In the genomic region with DNA sequence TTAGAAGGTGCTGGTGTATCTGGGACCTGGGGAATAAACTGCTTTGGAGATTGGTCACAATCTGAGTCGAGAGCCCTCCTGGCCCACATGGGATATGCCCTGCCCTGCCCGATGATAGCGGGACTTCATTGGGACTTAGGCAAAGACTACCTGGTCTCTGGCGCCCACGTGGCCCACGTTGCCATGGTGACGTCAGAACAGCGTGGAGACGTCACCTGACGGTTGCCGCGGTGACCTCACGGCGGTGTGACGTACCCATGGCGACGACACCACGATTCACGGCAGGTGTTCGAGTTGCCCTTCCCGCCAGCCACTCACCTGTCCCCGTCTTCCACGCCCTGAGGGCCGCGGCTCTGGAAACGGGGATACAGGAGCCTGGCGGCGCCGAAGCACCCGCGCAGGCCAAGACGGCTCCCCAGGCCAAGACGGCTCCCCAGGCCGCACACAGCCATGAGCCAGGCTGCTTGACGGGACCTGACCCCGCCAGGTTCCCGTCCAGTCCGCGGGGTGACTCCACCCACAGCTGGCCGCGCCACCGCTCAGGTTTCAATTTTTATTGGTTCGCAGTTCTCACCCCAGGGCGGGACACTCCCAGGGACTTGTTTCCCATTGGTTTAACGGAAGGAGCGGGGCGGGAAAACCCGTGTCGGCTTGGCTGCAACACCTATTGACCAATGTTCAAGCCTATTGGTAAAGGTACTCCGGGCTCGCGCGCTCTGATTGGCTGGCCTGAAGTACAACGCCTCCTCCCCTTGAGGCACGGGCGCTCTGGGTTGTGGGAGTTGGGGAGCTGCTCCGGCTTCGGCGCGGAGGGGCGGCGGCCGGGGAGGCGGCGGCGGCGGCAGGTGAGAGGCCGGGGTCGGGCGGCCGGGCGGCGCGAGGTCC, we compare ENCODE assay signal across 8 cellular contexts.
A peak's percentile ranks its signal among the peaks of the same experiment; 100 is the strongest.
DNase-seq lines count a peak whose midpoint lies in the region; ATAC-seq and TF ChIP-seq lines count a peak whose summit lies in the region.

A gene (minus strand): TSS at position 476 of the 885 bp plus-strand sequence. CDS start 24 bp downstream, at position 452.
A gene (plus strand): TSS at position 766 of the 885 bp plus-strand sequence. CDS start 1,029 bp downstream, outside the sequence.

- H3K27me3 Mint-ChIP-seq in nephron progenitor cell (ENCODE audit: low read depth, poor library complexity), result no peaks in the 10 kb centered on the region
- H3K27me3 Mint-ChIP-seq in stimulated activated naive CD8-positive, alpha-beta T cell treated with anti-CD3 and anti-CD28 coated beads, Interleukin-15, amount 100 ng/mL, for 72 hours, result no peaks in the 10 kb centered on the region

- H3K4me1 ChIP-seq in ES-I3 (ENCODE audit: insufficient read depth, low read length) (no peaks in the 10 kb centered on the region; the same call in 1 of the 2 replicates), HAP-1 (peaks cover 14% of the 10 kb centered on the region), MM.1S (ENCODE audit: low read length) (no peaks in the 10 kb centered on the region)

- peak within 1 kb of the TSS; percentile 71 for H3K4me3 ChIP-seq in HAP-1
- H3K4me3 ChIP-seq in MM.1S (ENCODE audit: low read length), result peak within 1 kb of the TSS; percentile 77

- DNase-seq in HAP-1 (ENCODE audit: low spot score in 2 of 2), result peak; percentile 98 to 99
- DNase-seq in MM.1S, result peak; percentile 97
- DNase-seq in SIG-M5 (lab: John Stamatoyannopoulos, UW), result peak; percentile 98
- DNase-seq in activated gamma-delta T cell (lab: John Stamatoyannopoulos, UW), result peak; percentile 93
- DNase-seq in fibroblast of the conjunctiva (ENCODE audit: low read depth), result peak; percentile 98
- DNase-seq in nephron progenitor cell, result peak; percentile 97
- DNase-seq in stimulated activated naive CD8-positive, alpha-beta T cell treated with anti-CD3 and anti-CD28 coated beads, Interleukin-15, amount 100 ng/mL, for 72 hours, result peak; percentile 97 to 100

- H3K36me3 ChIP-seq in ES-I3 (ENCODE audit: insufficient read depth, low read length) (peaks cover 7% of the 10 kb centered on the region; the same call in 1 of the 2 replicates), HAP-1 (replicated peaks) (peaks cover 44% of the 10 kb centered on the region), MM.1S (replicated peaks; ENCODE audit: insufficient read depth, low read length) (no peaks in the 10 kb centered on the region)

- no peaks in the 10 kb centered on the region for H3K9me3 ChIP-seq in ES-I3 (ENCODE audit: control insufficient read depth, insufficient read depth, low read length)
- no peaks in the 10 kb centered on the region for H3K9me3 ChIP-seq in HAP-1
- H3K9me3 ChIP-seq in MM.1S (replicated peaks; ENCODE audit: insufficient read depth, low read length), result no peaks in the 10 kb centered on the region

- no peak for TF ChIP-seq CTCF in MM.1S (IDR thresholded peaks at IDR 0.05; ENCODE audit: low read length)
- TF ChIP-seq CTCF in nephron progenitor cell (IDR thresholded peaks at IDR 0.05), result no peak

- ATAC-seq in stimulated activated naive CD8-positive, alpha-beta T cell treated with anti-CD3 and anti-CD28 coated beads, Interleukin-15, amount 100 ng/mL, for 72 hours, result peak; percentile 96

- peaks cover 18% of the 10 kb centered on the region for H3K79me2 ChIP-seq in MM.1S (ENCODE audit: low read length)

- peaks cover 34% of the 10 kb centered on the region for H3K4me1 Mint-ChIP-seq in nephron progenitor cell
- peaks cover 34% of the 10 kb centered on the region for H3K4me1 Mint-ChIP-seq in stimulated activated naive CD8-positive, alpha-beta T cell treated with anti-CD3 and anti-CD28 coated beads, Interleukin-15, amount 100 ng/mL, for 72 hours

- no peaks in the 10 kb centered on the region for H3K9me2 ChIP-seq in MM.1S (replicated peaks; ENCODE audit: insufficient read depth, low read length)

- in situ Hi-C loops in HAP-1 (cut with MboI; ENCODE audit: low sequenced_read_pairs), result no loop called here

- peak within 1 kb of the TSS; percentile 90 for H3K4me3 Mint-ChIP-seq in nephron progenitor cell
- H3K4me3 Mint-ChIP-seq in stimulated activated naive CD8-positive, alpha-beta T cell treated with anti-CD3 and anti-CD28 coated beads, Interleukin-15, amount 100 ng/mL, for 72 hours, result peak within 1 kb of the TSS; percentile 89 to 91

- H3F3A ChIP-seq in MM.1S (ENCODE audit: insufficient read depth, low read length), result no peaks in the 10 kb centered on the region

- peak within 1 kb of the TSS; percentile 99 for H3K27ac Mint-ChIP-seq in nephron progenitor cell
- peak within 1 kb of the TSS; percentile 95 to 98 for H3K27ac Mint-ChIP-seq in stimulated activated naive CD8-positive, alpha-beta T cell treated with anti-CD3 and anti-CD28 coated beads, Interleukin-15, amount 100 ng/mL, for 72 hours

- peak within 1 kb of the TSS; percentile 39; the same call in 1 of the 2 replicates for H2AFZ ChIP-seq in MM.1S (ENCODE audit: low read length)

- no peaks in the 10 kb centered on the region for H4K20me1 ChIP-seq in MM.1S (ENCODE audit: insufficient read depth, low read length)

- peak within 1 kb of the TSS; percentile 79 for H3K9ac ChIP-seq in ES-I3 (ENCODE audit: low read depth, low read length)
- H3K9ac ChIP-seq in MM.1S (ENCODE audit: low read length), result peak within 1 kb of the TSS; percentile 87

- no peaks in the 10 kb centered on the region for H3K9me3 Mint-ChIP-seq in nephron progenitor cell
- H3K9me3 Mint-ChIP-seq in stimulated activated naive CD8-positive, alpha-beta T cell treated with anti-CD3 and anti-CD28 coated beads, Interleukin-15, amount 100 ng/mL, for 72 hours, result no peaks in the 10 kb centered on the region

- H3K27me3 ChIP-seq in HAP-1 (ENCODE audit: low read depth), result no peaks in the 10 kb centered on the region
- no peaks in the 10 kb centered on the region for H3K27me3 ChIP-seq in MM.1S (replicated peaks; ENCODE audit: insufficient read depth, low read length)

- peak within 1 kb of the TSS; percentile 84 for H3K4me2 ChIP-seq in MM.1S (ENCODE audit: low read depth, low read length)

- peak within 1 kb of the TSS; percentile 79 for H3K27ac ChIP-seq in MM.1S (ENCODE audit: low read length)

- peaks cover 41% of the 10 kb centered on the region for H3K36me3 Mint-ChIP-seq in nephron progenitor cell (ENCODE audit: low read depth)

Comparison
In these comparisons a context has a peak if more than half of its experiments do, and no peak if none do; other contexts are left out.
1. Peak in every context shown above with its lines: DNase-seq, ATAC-seq, H3K4me3 ChIP-seq and H3K27ac ChIP-seq.